ENCODE assay signal across 14 cellular contexts in the genomic region with DNA sequence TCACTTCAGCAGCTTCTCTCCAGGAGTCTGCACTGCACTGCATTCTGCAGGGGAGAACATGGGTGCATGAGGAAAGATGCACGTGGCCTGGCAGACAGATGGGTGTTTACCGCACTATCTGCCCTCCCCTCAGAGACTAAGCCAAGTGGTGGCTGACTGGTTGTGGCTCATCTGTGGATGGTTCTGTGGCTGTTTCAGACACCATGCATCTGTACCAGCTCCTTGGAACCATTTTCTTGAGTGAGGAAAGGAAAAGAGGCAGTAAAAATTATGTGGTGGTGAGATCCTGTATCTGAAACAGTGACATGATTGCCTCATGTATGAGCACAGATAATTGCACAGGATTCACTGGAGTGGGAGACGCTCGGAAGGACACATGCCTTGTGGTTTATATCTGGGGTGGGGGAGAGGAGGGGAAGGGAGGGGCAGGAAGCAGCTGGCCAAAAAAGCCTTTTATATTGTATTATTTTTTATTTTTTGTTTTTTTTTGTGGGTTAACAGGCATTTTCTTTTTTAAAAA.
"Had no signal": no experiment of that assay in that cellular context is flagged by ENCODE, and none has a peak within 500 bp of the region (broad histone marks: within the 10 kb centered on the region; RNA-seq: fewer than 3 reads in every experiment).

No MANE protein-coding gene starts in this region.

- ATAC-seq: left lobe of liver had no signal

- H3K27me3 Mint-ChIP-seq: activated naive CD8-positive, alpha-beta T cell had no signal

- DNase-seq: activated CD4-positive, alpha-beta T cell treated with anti-CD3 and anti-CD28 coated beads for 48 hours; activated CD8-positive, alpha-beta memory T cell treated with anti-CD3 and anti-CD28 coated beads for 24 hours; activated gamma-delta T cell treated with Interleukin-2 at 50 U/mL for 16 hours; amniotic stem cell; caudate nucleus; hippocampal formation; mammary epithelial cell; retina; stimulated activated naive CD4-positive, alpha-beta T cell; tibial artery had no signal

- H3K27me3 ChIP-seq: neutrophil, vagina had no signal

- H3K36me3 ChIP-seq: neutrophil, tibial artery, vagina had no signal

- H3K36me3 Mint-ChIP-seq: activated naive CD8-positive, alpha-beta T cell had no signal

- H3K27ac Mint-ChIP-seq: activated naive CD8-positive, alpha-beta T cell had no signal

- H3K4me3 ChIP-seq: tibial artery, vagina had no signal

- H3K9me3 ChIP-seq: neutrophil, tibial artery, vagina had no signal

- H3K27ac ChIP-seq: neutrophil, tibial artery, vagina had no signal

- H3K4me3 Mint-ChIP-seq: activated naive CD8-positive, alpha-beta T cell had no signal

- H3K4me1 ChIP-seq: tibial artery, vagina had no signal
